Comparison of ENCODE assay signal across 1 cellular context in the genomic region with DNA sequence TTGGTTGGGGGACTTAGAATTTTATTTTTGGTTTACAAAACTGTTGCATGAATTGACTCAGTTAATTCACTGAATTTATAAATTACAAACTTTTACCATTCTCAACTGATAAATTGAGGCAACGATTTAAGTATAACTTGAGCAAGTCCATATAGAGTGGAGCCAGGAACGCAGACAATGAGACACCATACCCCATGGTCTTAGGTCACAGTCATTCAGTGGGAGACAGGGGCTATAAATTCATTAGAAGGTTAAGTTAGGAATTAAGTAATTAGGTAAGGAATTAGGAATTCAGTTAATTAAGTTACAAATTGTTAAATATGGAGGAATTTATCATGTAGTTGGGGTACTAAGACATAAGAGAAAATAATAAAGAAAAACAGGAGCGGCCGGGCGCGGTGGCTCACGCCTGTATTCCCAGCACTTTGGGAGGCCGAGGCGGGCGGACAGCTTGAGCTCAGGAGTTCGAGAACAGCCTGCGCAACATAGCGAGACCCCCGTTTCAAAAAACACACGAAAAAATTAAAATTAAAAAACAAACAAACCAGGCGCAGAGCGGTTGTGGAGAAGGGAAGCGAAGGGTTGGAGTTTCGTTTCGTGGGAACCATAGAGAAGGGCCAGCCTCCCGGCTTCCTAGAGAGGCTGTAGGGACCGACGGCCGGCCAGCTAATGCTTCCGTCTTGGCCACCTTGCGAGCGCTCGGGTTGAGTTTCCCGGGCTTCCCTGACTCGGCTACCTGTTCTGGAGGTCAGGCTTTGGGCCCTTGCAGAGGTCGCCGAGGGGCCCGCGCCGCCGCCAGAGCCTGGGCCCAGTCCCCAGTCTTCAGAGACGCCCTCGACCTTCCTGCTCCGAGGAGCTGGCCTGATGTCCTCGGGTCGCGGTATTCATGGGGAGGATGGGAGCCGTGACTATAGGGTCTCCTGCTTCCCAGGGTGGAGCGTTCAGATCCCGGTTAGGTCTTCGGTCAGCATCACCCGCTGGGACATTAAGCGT.
TF ChIP-seq lines count a peak whose summit lies in the region.

ZNF619 (plus strand) TSS at position 645 of the 993 bp plus-strand sequence. CDS start 858 bp downstream, outside the sequence.

TF ChIP-seq in GM12878, 131 proteins besides CTCF, POLR2A, EP300 and RAD21 (continued from another document and continues in another):
- TF ChIP-seq ZBED1 (IDR thresholded peaks at IDR 0.05; ENCODE audit: borderline replicate concordance), result no peak
- TF ChIP-seq PML (IDR thresholded peaks at IDR 0.05; ENCODE audit: low read length), result no peak
- 0 out of 2 replicates have a peak, but pooled peaks have one; percentile 26 for TF ChIP-seq CREM (IDR thresholded peaks at IDR 0.05; ENCODE audit: low read depth)
- TF ChIP-seq RAD51 (IDR thresholded peaks at IDR 0.05), result no peak
- TF ChIP-seq, protein P1, sequence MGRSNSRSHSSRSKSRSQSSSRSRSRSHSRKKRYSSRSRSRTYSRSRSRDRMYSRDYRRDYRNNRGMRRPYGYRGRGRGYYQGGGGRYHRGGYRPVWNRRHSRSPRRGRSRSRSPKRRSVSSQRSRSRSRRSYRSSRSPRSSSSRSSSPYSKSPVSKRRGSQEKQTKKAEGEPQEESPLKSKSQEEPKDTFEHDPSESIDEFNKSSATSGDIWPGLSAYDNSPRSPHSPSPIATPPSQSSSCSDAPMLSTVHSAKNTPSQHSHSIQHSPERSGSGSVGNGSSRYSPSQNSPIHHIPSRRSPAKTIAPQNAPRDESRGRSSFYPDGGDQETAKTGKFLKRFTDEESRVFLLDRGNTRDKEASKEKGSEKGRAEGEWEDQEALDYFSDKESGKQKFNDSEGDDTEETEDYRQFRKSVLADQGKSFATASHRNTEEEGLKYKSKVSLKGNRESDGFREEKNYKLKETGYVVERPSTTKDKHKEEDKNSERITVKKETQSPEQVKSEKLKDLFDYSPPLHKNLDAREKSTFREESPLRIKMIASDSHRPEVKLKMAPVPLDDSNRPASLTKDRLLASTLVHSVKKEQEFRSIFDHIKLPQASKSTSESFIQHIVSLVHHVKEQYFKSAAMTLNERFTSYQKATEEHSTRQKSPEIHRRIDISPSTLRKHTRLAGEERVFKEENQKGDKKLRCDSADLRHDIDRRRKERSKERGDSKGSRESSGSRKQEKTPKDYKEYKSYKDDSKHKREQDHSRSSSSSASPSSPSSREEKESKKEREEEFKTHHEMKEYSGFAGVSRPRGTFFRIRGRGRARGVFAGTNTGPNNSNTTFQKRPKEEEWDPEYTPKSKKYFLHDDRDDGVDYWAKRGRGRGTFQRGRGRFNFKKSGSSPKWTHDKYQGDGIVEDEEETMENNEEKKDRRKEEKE (IDR thresholded peaks at IDR 0.05), result no peak
- TF ChIP-seq RBBP5 (conservative IDR thresholded peaks at IDR 0.05), result no peak
- TF ChIP-seq CBFB (IDR thresholded peaks at IDR 0.05; ENCODE audit: low read depth), result no peak; the same call in 1 of the 2 replicates
- TF ChIP-seq, protein P2, sequence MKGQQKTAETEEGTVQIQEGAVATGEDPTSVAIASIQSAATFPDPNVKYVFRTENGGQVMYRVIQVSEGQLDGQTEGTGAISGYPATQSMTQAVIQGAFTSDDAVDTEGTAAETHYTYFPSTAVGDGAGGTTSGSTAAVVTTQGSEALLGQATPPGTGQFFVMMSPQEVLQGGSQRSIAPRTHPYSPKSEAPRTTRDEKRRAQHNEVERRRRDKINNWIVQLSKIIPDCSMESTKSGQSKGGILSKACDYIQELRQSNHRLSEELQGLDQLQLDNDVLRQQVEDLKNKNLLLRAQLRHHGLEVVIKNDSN (IDR thresholded peaks at IDR 0.05; ENCODE audit: borderline replicate concordance, extremely low read length, insufficient read depth, low read depth, low read length), result no peak
- no peak for TF ChIP-seq E2F8 (IDR thresholded peaks at IDR 0.05; ENCODE audit: low read depth, partially characterized antibody)
- no peak for TF ChIP-seq NRF1 (conservative IDR thresholded peaks at IDR 0.05; ENCODE audit: low read depth, low read length)
- no peak for TF ChIP-seq SKIL (IDR thresholded peaks at IDR 0.05; ENCODE audit: low read depth, poor library complexity, severe bottlenecking)
- TF ChIP-seq IKZF2 (IDR thresholded peaks at IDR 0.05), result peak; percentile 38 to 65; a peak in 3 of 4 replicates
- TF ChIP-seq MLLT1 (IDR thresholded peaks at IDR 0.05), result peak; percentile 99
- TF ChIP-seq ZSCAN29 (IDR thresholded peaks at IDR 0.05), result no peak
- TF ChIP-seq GATAD2B (conservative IDR thresholded peaks at IDR 0.05; ENCODE audit: low read depth), result peak; percentile 62; the same call in 1 of the 2 replicates
- TF ChIP-seq ZBTB33 (IDR thresholded peaks at IDR 0.05), result no peak
- no peak for TF ChIP-seq RFX5 (IDR thresholded peaks at IDR 0.05; ENCODE audit: low read depth, low read length)
- no peak for TF ChIP-seq ZBTB4 (CRISPR knock-in tag; IDR thresholded peaks at IDR 0.05)
- no peak for TF ChIP-seq SUPT20H (IDR thresholded peaks at IDR 0.05; ENCODE audit: borderline replicate concordance, control insufficient read depth, low read depth, low read length)
- TF ChIP-seq ZNF592 (IDR thresholded peaks at IDR 0.05), result no peak
- TF ChIP-seq ETV6 (conservative IDR thresholded peaks at IDR 0.05 in 1 of 2, IDR thresholded peaks at IDR 0.05 in 1 of 2; ENCODE audit: borderline replicate concordance in 1 of 2, low read depth in 1 of 2), result no peak
- TF ChIP-seq TBL1XR1 (IDR thresholded peaks at IDR 0.05; ENCODE audit: low read depth, low read length), result no peak
- TF ChIP-seq HDAC6 (IDR thresholded peaks at IDR 0.05; ENCODE audit: unreplicated experiment), result no peak
